8 cellular contexts compared by ENCODE assay signal in genomic region chr2:112056626-112056987, GRCh38. TPM values are rescaled to one million over a fixed set of nuclear protein-coding genes. Genes with fewer than 3 reads are reported as not detected.
DNase-seq lines count a peak whose midpoint lies in the region; ATAC-seq, FAIRE-seq and TF ChIP-seq lines count a peak whose summit lies in the region.

No MANE protein-coding gene starts in this region.

- H3K36me3 Mint-ChIP-seq in CD8-positive, alpha-beta T cell, result peaks cover 28% of the 10 kb centered on the region

- peak overlapping the region; percentile 92 for H3K4me3 ChIP-seq in CD8-positive, alpha-beta T cell (ENCODE audit: low read depth, low read length)
- peak overlapping the region; percentile 82 for H3K4me3 ChIP-seq in OCI-LY7 (ENCODE audit: low read depth, low read length, poor library complexity, severe bottlenecking)
- H3K4me3 ChIP-seq in endothelial cell of umbilical vein (replicated peaks in 1 of 3; ENCODE audit: insufficient read depth in 1 of 3, low read depth in 1 of 3, low read length in 3 of 3), result peak overlapping the region; percentile 45 to 83 (median 81)
- no peak overlapping the region for H3K4me3 ChIP-seq in ovary

- H3K9me2 ChIP-seq in OCI-LY7 (ENCODE audit: insufficient read depth, low read length), result no peaks in the 10 kb centered on the region

- peaks cover 17% of the 10 kb centered on the region; the same call in 1 of the 2 replicates for H3K79me2 ChIP-seq in OCI-LY7 (ENCODE audit: insufficient read depth, low read depth, low read length)
- H3K79me2 ChIP-seq in endothelial cell of umbilical vein (ENCODE audit: control insufficient read depth, insufficient read depth, low read length), result peaks cover 24% of the 10 kb centered on the region

- H4K20me1 ChIP-seq in OCI-LY7 (ENCODE audit: insufficient read depth, low read length) (no peaks in the 10 kb centered on the region), endothelial cell of umbilical vein (replicated peaks; ENCODE audit: control insufficient read depth, extremely low read depth, insufficient read depth, low read length) (no peaks in the 10 kb centered on the region)

- CTCF ChIA-PET in CD8-positive, alpha-beta T cell (lab: Charles Lee), result no interaction called here
- CTCF ChIA-PET in OCI-LY7 (lab: Charles Lee; ENCODE audit: unreplicated experiment), result no interaction called here
- CTCF ChIA-PET in endothelial cell of umbilical vein (lab: Charles Lee), result no interaction called here

- no peak for ATAC-seq in CD8-positive, alpha-beta T cell
- no peak for ATAC-seq in HG02623 (IDR thresholded peaks at IDR 0.05; ENCODE audit: unreplicated experiment)

- H3K4me2 ChIP-seq in OCI-LY7 (ENCODE audit: low read length) (peak overlapping the region; percentile 90), endothelial cell of umbilical vein (ENCODE audit: insufficient read depth, low read length) (peak overlapping the region; percentile 95)

- peak overlapping the region; percentile 92 for H3K9ac ChIP-seq in endothelial cell of umbilical vein (replicated peaks; ENCODE audit: extremely low read depth, insufficient read depth, low read length)

- H3K27ac ChIP-seq in CD8-positive, alpha-beta T cell (ENCODE audit: low read depth, low read length), result no peak overlapping the region
- H3K27ac ChIP-seq in OCI-LY7 (ENCODE audit: low read depth, low read length, poor library complexity, severe bottlenecking) (peak overlapping the region; percentile 77), endothelial cell of umbilical vein (ENCODE audit: insufficient read depth, low read depth, low read length) (peak overlapping the region; percentile 71), ovary (peak overlapping the region; percentile 23 to 94)

- H3K9me3 ChIP-seq in CD8-positive, alpha-beta T cell (ENCODE audit: low read length), result no peaks in the 10 kb centered on the region
- H3K9me3 ChIP-seq in OCI-LY7 (ENCODE audit: low read length) (no peaks in the 10 kb centered on the region), endothelial cell of umbilical vein (replicated peaks; ENCODE audit: control insufficient read depth, insufficient read depth, low read length) (no peaks in the 10 kb centered on the region), ovary (no peaks in the 10 kb centered on the region)

- TF ChIP-seq POLR2A in endothelial cell of umbilical vein (IDR thresholded peaks at IDR 0.05; ENCODE audit: low read depth, low read length), result peak; percentile 58
- TF ChIP-seq POLR2A in ovary (IDR thresholded peaks at IDR 0.05), result no peak

- DNase-seq in CD8-positive, alpha-beta T cell, result no peak
- no peak for DNase-seq in OCI-LY7 (ENCODE audit: low spot score)
- DNase-seq in endothelial cell of umbilical vein (ENCODE audit: low read depth, low spot score), result no peak
- no peak for DNase-seq in ovary
- DNase-seq in HK-2 (ENCODE audit: unreplicated experiment), result no peak
- no peak for DNase-seq in NCI-H146 treated with DMSO at 0.1 percent for 48 hours (lab: John Stamatoyannopoulos, UW; ENCODE audit: unreplicated experiment)
- DNase-seq in NK-92 (lab: John Stamatoyannopoulos, UW; ENCODE audit: unreplicated experiment), result no peak

- peak overlapping the region; percentile 73; the same call in 1 of the 2 replicates for H2AFZ ChIP-seq in OCI-LY7 (ENCODE audit: low read length)
- no peak overlapping the region for H2AFZ ChIP-seq in endothelial cell of umbilical vein (ENCODE audit: low read depth, low read length)

- BruUV-seq in OCI-LY7 (replicated peaks; lab: Mats Ljungman, UMichigan) (TSS peak; percentile 76), endothelial cell of umbilical vein (replicated peaks; lab: Mats Ljungman, UMichigan) (no TSS peak)

- H3K27me3 ChIP-seq in CD8-positive, alpha-beta T cell (ENCODE audit: insufficient read depth, low read length), result no peaks in the 10 kb centered on the region
- H3K27me3 ChIP-seq in endothelial cell of umbilical vein (ENCODE audit: control insufficient read depth in 2 of 2, insufficient read depth in 2 of 2, low read length in 2 of 2) (no peaks in the 10 kb centered on the region), ovary (no peaks in the 10 kb centered on the region)

- WGBS in ovary, 3 donors, result 1 to 11% (median 6%) methylated on average over 3 of the region's 3 CpGs

- TF ChIP-seq EP300 in ovary (IDR thresholded peaks at IDR 0.05), result no peak

- H3K9me1 ChIP-seq in endothelial cell of umbilical vein (replicated peaks; ENCODE audit: control insufficient read depth, extremely low read depth, insufficient read depth, low read length), result no peaks in the 10 kb centered on the region

- TF ChIP-seq CTCF in CD8-positive, alpha-beta T cell (IDR thresholded peaks at IDR 0.05), result no peak
- no peak for TF ChIP-seq CTCF in OCI-LY7 (conservative IDR thresholded peaks at IDR 0.05; ENCODE audit: low read length)
- no peak for TF ChIP-seq CTCF in endothelial cell of umbilical vein (IDR thresholded peaks at IDR 0.05; ENCODE audit: extremely low read depth in 1 of 2, insufficient read depth in 1 of 2, low read depth in 1 of 2, low read length in 2 of 2)
- TF ChIP-seq CTCF in ovary (IDR thresholded peaks at IDR 0.05), result no peak

- no peaks in the 10 kb centered on the region for H3K9me3 Mint-ChIP-seq in CD8-positive, alpha-beta T cell

- POLR2A ChIA-PET in CD8-positive, alpha-beta T cell (lab: Charles Lee), result no interaction called here
- POLR2A ChIA-PET in OCI-LY7 (lab: Charles Lee) (no interaction called here), endothelial cell of umbilical vein (lab: Charles Lee) (no interaction called here)

- intact Hi-C loops in CD8-positive, alpha-beta T cell (cut with DNase I, micrococcal nuclease), result loop anchor here (5.0 to 10.0 kb wide), 8 partner anchors 131 to 1838 kb away; partner anchors contain the start of genes ACTR3 (in 1 of the 2), BCL2L11 (in 1 of the 2), BUB1 (in 1 of the 2) and SLC20A1 (in 1 of the 2)
- intact Hi-C loops in OCI-LY7 (cut with micrococcal nuclease; ENCODE audit: unreplicated experiment) (loop anchor here (5.0 kb wide), 2 partner anchors 101 to 201 kb away; partner anchors contain the start of gene ZC3H8), endothelial cell of umbilical vein (cut with micrococcal nuclease) (loop anchor here (1.0 to 5.0 kb wide), 6 partner anchors 19 to 526 kb away; partner anchors contain the start of genes CHCHD5, ZC3H6 and ZC3H8), ovary (cut with DNase I) (loop anchor here in 1 of 4 donors (10.0 kb wide), 1 partner anchor 198 kb away; the partner anchor contains the start of gene ZC3H8)

- H3K36me3 ChIP-seq in CD8-positive, alpha-beta T cell (ENCODE audit: insufficient read depth, low read length), result no peaks in the 10 kb centered on the region
- H3K36me3 ChIP-seq in OCI-LY7 (ENCODE audit: insufficient read depth, low read length), result peaks cover 22% of the 10 kb centered on the region
- no peaks in the 10 kb centered on the region for H3K36me3 ChIP-seq in endothelial cell of umbilical vein (ENCODE audit: control insufficient read depth in 2 of 2, extremely low read depth in 1 of 2, insufficient read depth in 2 of 2, low read length in 2 of 2)
- H3K36me3 ChIP-seq in ovary, result no peaks in the 10 kb centered on the region

- dilution Hi-C loops in endothelial cell of umbilical vein (cut with MboI; ENCODE audit: extremely low pct_ligation_motif_present, low sequenced_read_pairs), result no loop called here

- H3K4me1 ChIP-seq in CD8-positive, alpha-beta T cell (ENCODE audit: insufficient read depth, low read length), result peaks cover 19% of the 10 kb centered on the region
- peaks cover 35% of the 10 kb centered on the region for H3K4me1 ChIP-seq in OCI-LY7 (ENCODE audit: insufficient read depth, low read length, poor library complexity, severe bottlenecking)
- peaks cover 33% of the 10 kb centered on the region for H3K4me1 ChIP-seq in endothelial cell of umbilical vein (ENCODE audit: control insufficient read depth, extremely low read depth, insufficient read depth, low read length)
- peaks cover 8% of the 10 kb centered on the region for H3K4me1 ChIP-seq in ovary (ENCODE audit: insufficient read depth)

- peaks cover 48% of the 10 kb centered on the region for H3K4me1 Mint-ChIP-seq in CD8-positive, alpha-beta T cell (ENCODE audit: low read depth)

- H3K27ac Mint-ChIP-seq in CD8-positive, alpha-beta T cell, result peak overlapping the region; percentile 47

- H3K4me3 Mint-ChIP-seq in CD8-positive, alpha-beta T cell, result peak overlapping the region; percentile 93

- no peaks in the 10 kb centered on the region for H3K27me3 Mint-ChIP-seq in CD8-positive, alpha-beta T cell (ENCODE audit: low read depth)

- no peak for FAIRE-seq in endothelial cell of umbilical vein (lab: Jason Lieb, UNC)

TF ChIP-seq in endothelial cell of umbilical vein, 7 proteins besides CTCF, POLR2A, EP300 and RAD21:
- TF ChIP-seq EZH2 (IDR thresholded peaks at IDR 0.05; ENCODE audit: borderline replicate concordance, low read depth, low read length, severe bottlenecking) (no peak), GATA2 (IDR thresholded peaks at IDR 0.05; ENCODE audit: insufficient read depth, insufficient read length, low read depth, low read length) (peak; percentile 27), POLR2AphosphoS5 (IDR thresholded peaks at IDR 0.05; ENCODE audit: insufficient read depth, low read depth, low read length) (peak; percentile 23)
TF ChIP-seq in endothelial cell of umbilical vein: peak in this region for 2.

RNA-seq across cellular contexts. Expression of gene TMEM87B, which starts 1.5 kb away (rescaled TPM):
- total RNA-seq in CD8-positive, alpha-beta T cell, result 1 to 10 TPM; 5.4 to 7.5 TPM
- total RNA-seq in OCI-LY7 (2014; rRNA removed; shearing (Covaris generic)), result 9.1 and 13.9 TPM in 2 replicates
- total RNA-seq in OCI-LY7 (2022) (22.8 TPM in 2 replicates), endothelial cell of umbilical vein (21.5 and 22.1 TPM in 2 replicates), ovary (10 to 100 TPM; 11.0 to 23.8 (median 13.2) TPM)
- polyA plus RNA-seq in endothelial cell of umbilical vein (12.2 and 17.6 TPM in 2 replicates), ovary (10 to 100 TPM in 1 of 2 donors, 1 to 10 TPM in 1; 7.1 to 18.4 TPM)
- 14.3 and 14.6 TPM in 2 replicates for polyA plus RNA-seq in endothelial cell of umbilical vein (2011; cell fraction: cytosol; rRNA removed)
- polyA plus RNA-seq in endothelial cell of umbilical vein (2011; cell fraction: nucleus; rRNA removed), result 38.5 and 50.6 TPM in 2 replicates
- polyA plus RNA-seq in endothelial cell of umbilical vein (2012), result 21.9 and 32.9 TPM in 2 replicates
- 25.9 and 35.4 TPM in 2 replicates for polyA minus RNA-seq in endothelial cell of umbilical vein
- 3.8 TPM for polyA minus RNA-seq in endothelial cell of umbilical vein (2011; cell fraction: cytosol; rRNA and poly(A)+ RNA removed)
- polyA minus RNA-seq in endothelial cell of umbilical vein (2011; cell fraction: nucleus; rRNA and poly(A)+ RNA removed), result 22.7 and 38.3 TPM in 2 replicates
